In the genomic region with DNA sequence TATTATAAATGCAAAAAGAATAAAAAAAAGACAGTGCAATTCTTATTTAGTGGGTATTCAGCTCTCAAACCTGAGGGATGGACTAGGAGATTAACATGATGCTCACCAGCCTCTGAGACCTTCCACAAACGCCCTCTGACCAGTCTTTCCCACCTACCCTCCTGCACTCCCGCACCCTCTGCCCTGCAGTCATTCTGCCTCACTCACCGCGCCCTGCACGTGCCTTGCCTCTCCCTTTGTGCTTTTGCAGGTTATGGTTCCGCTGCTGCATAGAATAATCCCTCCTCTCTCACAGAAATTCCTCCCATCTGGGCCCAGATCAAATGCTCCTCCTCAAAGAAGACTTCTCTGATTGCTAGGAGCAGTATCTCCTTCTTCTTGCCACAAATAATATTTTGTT, we compare ENCODE assay signal across 13 cellular contexts.
"Had no signal": no experiment of that assay in that cellular context is flagged by ENCODE, and none has a peak within 500 bp of the region (broad histone marks: within the 10 kb centered on the region; RNA-seq: fewer than 3 reads in every experiment).

No MANE protein-coding gene starts in this region.

- ATAC-seq: activated naive CD8-positive, alpha-beta T cell treated with anti-CD3 and anti-CD28 coated beads, Interleukin-2, amount 50 U/mL, for 24 hours; lower lobe of right lung had no signal

- H3K4me3 ChIP-seq: ascending aorta, breast epithelium, hepatocyte, lower lobe of right lung, tibial nerve had no signal

- H3K9me3 ChIP-seq: ascending aorta, breast epithelium, lower lobe of right lung, tibial nerve had no signal

- H3K9me3 Mint-ChIP-seq: activated naive CD8-positive, alpha-beta T cell treated with anti-CD3 and anti-CD28 coated beads, Interleukin-2, amount 50 U/mL, for 24 hours had no signal

- H3K27ac Mint-ChIP-seq: activated naive CD8-positive, alpha-beta T cell treated with anti-CD3 and anti-CD28 coated beads, Interleukin-2, amount 50 U/mL, for 24 hours had no signal

- H3K27me3 ChIP-seq: ascending aorta, breast epithelium, hepatocyte, tibial nerve had no signal

- H3K27ac ChIP-seq: ascending aorta, hepatocyte, lower lobe of right lung, tibial nerve had no signal

- H3K4me1 ChIP-seq: breast epithelium had no signal

- H3K4me3 Mint-ChIP-seq: activated naive CD8-positive, alpha-beta T cell treated with anti-CD3 and anti-CD28 coated beads, Interleukin-2, amount 50 U/mL, for 24 hours had no signal

- H3K36me3 ChIP-seq: ascending aorta, breast epithelium, lower lobe of right lung, tibial nerve had no signal

- DNase-seq: activated naive CD4-positive, alpha-beta T cell treated with Interleukin-2 at 50 U/mL for 16 hours; activated naive CD8-positive, alpha-beta T cell treated with anti-CD3 and anti-CD28 coated beads, Interleukin-2, amount 50 U/mL, for 24 hours; dermis blood vessel endothelial cell; erythroblast; lower lobe of right lung; posterior cingulate gyrus; retina; stimulated activated naive CD4-positive, alpha-beta T cell; T-helper 2 cell had no signal
